In the genomic region with DNA sequence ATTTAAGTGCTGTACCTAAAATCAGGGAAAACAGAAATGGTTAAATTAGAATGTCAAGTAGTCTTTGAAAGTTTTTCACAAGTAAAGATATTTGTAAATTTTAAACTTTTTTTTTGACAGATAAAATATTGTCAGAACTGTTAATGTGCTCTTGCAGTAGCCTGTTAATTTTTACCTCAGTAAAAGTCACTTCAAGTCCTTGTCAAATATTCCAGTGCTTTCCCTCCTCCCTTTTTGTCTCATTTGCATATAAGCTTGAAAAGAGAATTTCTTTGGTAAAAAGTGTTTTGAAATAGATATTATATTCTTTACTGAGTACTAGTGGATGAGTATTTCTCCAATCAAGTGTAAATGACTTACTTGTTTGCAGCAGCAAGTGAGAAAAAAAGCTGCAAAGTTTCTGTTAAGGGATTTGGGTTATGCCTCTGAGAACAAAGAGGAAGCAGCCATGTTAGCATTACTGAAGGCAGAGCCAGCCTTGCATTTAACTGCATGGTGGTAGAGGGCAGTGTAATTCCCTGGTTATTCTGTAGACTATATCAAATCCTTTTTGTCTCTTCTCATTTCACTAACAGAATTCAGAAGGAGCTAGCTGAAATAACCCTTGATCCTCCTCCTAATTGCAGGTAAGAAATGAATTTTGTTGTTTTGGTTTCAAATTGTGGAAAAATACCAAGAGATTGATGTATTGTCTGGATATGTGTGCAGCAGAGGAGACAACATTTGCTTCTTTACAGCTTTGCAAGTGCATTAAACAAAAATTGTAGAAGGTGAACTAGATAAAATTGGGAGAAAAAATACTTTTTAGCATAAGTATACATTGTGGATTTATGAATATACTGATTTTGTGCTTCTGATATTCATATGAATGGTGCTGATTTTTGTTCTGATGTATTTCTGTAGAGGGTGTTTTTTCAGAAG, we compare ENCODE assay signal across 8 cellular contexts. TPM values are rescaled to one million over a fixed set of nuclear protein-coding genes. Genes with fewer than 3 reads are reported as not detected.
DNase-seq lines count a peak whose midpoint lies in the region; ATAC-seq and TF ChIP-seq lines count a peak whose summit lies in the region.

No MANE protein-coding gene starts in this region.

- POLR2A ChIA-PET in RWPE1 (lab: Yijun Ruan, JAX; ENCODE audit: low non-redundant PET): no interaction called here

- H3K27ac ChIP-seq in ACC112 (ENCODE audit: low read depth, low read length): no peak overlapping the region
- no peak overlapping the region for H3K27ac ChIP-seq in RWPE1

- in situ Hi-C loops in HAP-1 (cut with MboI; ENCODE audit: low sequenced_read_pairs): loop anchor here (10.0 kb wide), 1 partner anchor 859 kb away; no protein-coding TSS in a partner anchor

- H3K4me1 ChIP-seq in ACC112 (ENCODE audit: control insufficient read depth, insufficient read depth, low read length, unreplicated experiment): peaks cover 48% of the 10 kb centered on the region
- peaks cover 39% of the 10 kb centered on the region for H3K4me1 ChIP-seq in HAP-1
- H3K4me1 ChIP-seq in mucosa of descending colon (ENCODE audit: low read depth): peaks cover 20% of the 10 kb centered on the region

- H3K9me3 ChIP-seq in HAP-1: no peaks in the 10 kb centered on the region
- H3K9me3 ChIP-seq in mucosa of descending colon: no peaks in the 10 kb centered on the region

- H2AFZ ChIP-seq in ACC112 (ENCODE audit: low read length, unreplicated experiment): no peak overlapping the region

- DNase-seq in GDM1 (lab: John Stamatoyannopoulos, UW) (peak; percentile 38), HAP-1 (ENCODE audit: low spot score in 2 of 2) (peak; percentile 68 to 87), RWPE1 (ENCODE audit: low spot score) (peak; percentile 24), dermis microvascular lymphatic vessel endothelial cell (ENCODE audit: low read depth in 2 of 2) (peak; percentile 47 to 64), mucosa of descending colon (peak in 1 of 3 donors; percentile 62), NCI-H187 treated with DMSO at 0.1 percent for 48 hours (lab: John Stamatoyannopoulos, UW) (no peak)

- peak; percentile 52 for ATAC-seq in mucosa of descending colon

- H3K27me3 ChIP-seq in ACC112 (ENCODE audit: insufficient read depth, low read length) (no peaks in the 10 kb centered on the region), HAP-1 (ENCODE audit: low read depth) (no peaks in the 10 kb centered on the region)

- CTCF ChIA-PET in RWPE1 (lab: Yijun Ruan, JAX): interaction anchor here (0.5 to 1.7 kb wide), 6 partner anchors 9 to 737 kb away, joined by 3 read pairs; no protein-coding TSS in a partner anchor

- TF ChIP-seq CTCF in LNCAP (IDR thresholded peaks at IDR 0.05) (peak; percentile 40; the same call in 1 of the 2 replicates), RWPE1 (conservative IDR thresholded peaks at IDR 0.05; ENCODE audit: low read depth) (peak; percentile 53), mucosa of descending colon (IDR thresholded peaks at IDR 0.05) (no peak)

- peak overlapping the region; percentile 97 for H3K4me3 ChIP-seq in ACC112 (ENCODE audit: low read depth, low read length)
- peak overlapping the region; percentile 61 for H3K4me3 ChIP-seq in HAP-1
- H3K4me3 ChIP-seq in mucosa of descending colon: no peak overlapping the region

- peaks cover 69% of the 10 kb centered on the region for H3K79me2 ChIP-seq in ACC112 (ENCODE audit: control insufficient read depth, insufficient read depth, low read length, unreplicated experiment)

- H3K36me3 ChIP-seq in ACC112 (ENCODE audit: insufficient read depth, low read length): peaks cover 13% of the 10 kb centered on the region
- H3K36me3 ChIP-seq in HAP-1 (replicated peaks): peaks cover 44% of the 10 kb centered on the region
- no peaks in the 10 kb centered on the region for H3K36me3 ChIP-seq in mucosa of descending colon (ENCODE audit: low read depth)

- intact Hi-C loops in mucosa of descending colon (cut with DNase I, micrococcal nuclease): no loop called here

RNA-seq across cellular contexts. Expression of a gene that starts 3.3 kb away (rescaled TPM):
- 26.6 and 34.6 TPM in 2 replicates for total RNA-seq in dermis microvascular lymphatic vessel endothelial cell
- 10 to 100 TPM; 48.3 to 63.6 (median 52.8) TPM for total RNA-seq in mucosa of descending colon
